In genomic region chr3:148698190-148698806, GRCh38 we compare ENCODE assay signal across 12 cellular contexts. TPM values are rescaled to one million over a fixed set of nuclear protein-coding genes. Genes with fewer than 3 reads are reported as not detected.
DNase-seq lines count a peak whose midpoint lies in the region; ATAC-seq and TF ChIP-seq lines count a peak whose summit lies in the region.
"Had no signal": no experiment of that assay in that cellular context is flagged by ENCODE, and none has a peak within 500 bp of the region (broad histone marks: within the 10 kb centered on the region; RNA-seq: fewer than 3 reads in every experiment).

No MANE protein-coding gene starts in this region.

- DNase-seq in NT2/D1 (ENCODE audit: low read depth, low spot score) (no peak), esophagus muscularis mucosa (ENCODE audit: extremely low spot score) (no peak), thoracic aorta (ENCODE audit: low spot score) (no peak), Ammon's horn (ENCODE audit: low spot score) (no peak), AG08395 (ENCODE audit: low spot score) (no peak)
- no peak for DNase-seq in activated CD8-positive, alpha-beta memory T cell treated with anti-CD3 and anti-CD28 coated beads, Interleukin-2, amount 50 U/mL, for 4 hours
- DNase-seq in activated CD4-positive, CD25-positive, alpha-beta regulatory T cell (lab: John Stamatoyannopoulos, UW), result no peak
- DNase-seq: dermis blood vessel endothelial cell, GDM1, naive B cell, NCI-H1048 had no signal

- no peak for TF ChIP-seq POLR2A in esophagus muscularis mucosa (IDR thresholded peaks at IDR 0.05; ENCODE audit: low read depth)

- H3K27ac ChIP-seq in esophagus muscularis mucosa (replicated peaks in 1 of 4), result peak overlapping the region; percentile 63 to 74 (median 68)
- no peak overlapping the region for H3K27ac ChIP-seq in mesodermal cell (ENCODE audit: low read depth, low read length, severe bottlenecking)
- no peak overlapping the region for H3K27ac ChIP-seq in thoracic aorta

- peaks cover 37% of the 10 kb centered on the region for H3K27me3 ChIP-seq in NT2/D1 (ENCODE audit: insufficient read depth, insufficient read length)
- no peaks in the 10 kb centered on the region for H3K27me3 ChIP-seq in esophagus muscularis mucosa
- no peaks in the 10 kb centered on the region for H3K27me3 ChIP-seq in thoracic aorta (replicated peaks; ENCODE audit: insufficient read depth)

- 51% methylated on average over 12 of the region's 17 CpGs for WGBS in esophagus muscularis mucosa
- 63 to 73% methylated on average over 13 to 14 of the region's 17 CpGs for WGBS in mesodermal cell (ENCODE audit: insufficient coverage in 2 of 2), 2 experiments

- ATAC-seq in thoracic aorta (ENCODE audit: insufficient number of reproducible peaks, low FRiP score, low read depth), result no peak

- H3K4me3 ChIP-seq in NT2/D1 (ENCODE audit: insufficient read length, low read depth) (peak overlapping the region; percentile 58), esophagus muscularis mucosa (peak overlapping the region; percentile 65 to 79 (median 70)), mesodermal cell (ENCODE audit: extremely low read depth, insufficient read depth, low read length, poor library complexity, severe bottlenecking) (peak overlapping the region; percentile 39), thoracic aorta (peak overlapping the region; percentile 77)

- no peak for TF ChIP-seq CTCF in esophagus muscularis mucosa (IDR thresholded peaks at IDR 0.05)
- TF ChIP-seq CTCF in thoracic aorta (IDR thresholded peaks at IDR 0.05), result no peak

- intact Hi-C loops in esophagus muscularis mucosa (cut with DNase I), result no loop called here

- H3K36me3 ChIP-seq in NT2/D1 (ENCODE audit: insufficient read depth, insufficient read length, low read length) (no peaks in the 10 kb centered on the region), esophagus muscularis mucosa (no peaks in the 10 kb centered on the region), mesodermal cell (ENCODE audit: control insufficient read depth, insufficient read depth, low read length) (no peaks in the 10 kb centered on the region), thoracic aorta (no peaks in the 10 kb centered on the region)

- H3K4me1 ChIP-seq in NT2/D1 (ENCODE audit: insufficient read depth, insufficient read length), result no peaks in the 10 kb centered on the region
- peaks cover 0 to 20% (median 13%) of the 10 kb centered on the region in 4 donors for H3K4me1 ChIP-seq in esophagus muscularis mucosa
- no peaks in the 10 kb centered on the region for H3K4me1 ChIP-seq in mesodermal cell (ENCODE audit: control insufficient read depth, insufficient read depth, low read length, poor library complexity, severe bottlenecking)
- peaks cover 0 to 9% of the 10 kb centered on the region in 2 donors for H3K4me1 ChIP-seq in thoracic aorta (ENCODE audit: control insufficient read depth in 1 of 2, low read depth in 2 of 2)

- H3K9me3 ChIP-seq in NT2/D1 (ENCODE audit: insufficient read depth, low read length), result no peaks in the 10 kb centered on the region
- H3K9me3 ChIP-seq in esophagus muscularis mucosa, result no peaks in the 10 kb centered on the region
- no peaks in the 10 kb centered on the region for H3K9me3 ChIP-seq in mesodermal cell (ENCODE audit: control insufficient read depth, low read length)
- no peaks in the 10 kb centered on the region for H3K9me3 ChIP-seq in thoracic aorta

- peak overlapping the region; percentile 67 for H3K9ac ChIP-seq in NT2/D1 (ENCODE audit: insufficient read length, low read depth)

- no peak for TF ChIP-seq EP300 in esophagus muscularis mucosa (IDR thresholded peaks at IDR 0.05)

RNA-seq across cellular contexts. Expression of gene AGTR1, which starts 0.6 kb away (rescaled TPM):
- total RNA-seq in esophagus muscularis mucosa, result 10 to 100 TPM; 11.3 to 17.4 (median 14.4) TPM
- 0.37 TPM for polyA plus RNA-seq in mesodermal cell (2013, experiment 1 of 2)
- not detected for polyA plus RNA-seq in mesodermal cell (2013, experiment 2 of 2)
- 1 to 10 TPM; 3.8 to 7.3 TPM for total RNA-seq in thoracic aorta

Comparison
In these comparisons a context has a peak if more than half of its experiments do, and no peak if none do; other contexts are left out.
1. H3K27ac ChIP-seq: peak in esophagus muscularis mucosa (4 of 4); none in mesodermal cell (single experiment) and thoracic aorta (0 of 2).
2. Peak in every context shown above with its lines, with median percentiles within 50 percentile points of each other: H3K4me3 ChIP-seq.